1 cellular context compared by ENCODE assay signal in genomic region chr9:137069508-137070071, GRCh38.
TF ChIP-seq lines count a peak whose summit lies in the region.

No MANE protein-coding gene starts in this region.

TF ChIP-seq in endothelial cell of umbilical vein, 7 proteins besides CTCF, POLR2A, EP300 and RAD21:
- TF ChIP-seq EZH2 (IDR thresholded peaks at IDR 0.05; ENCODE audit: borderline replicate concordance, low read depth, low read length, severe bottlenecking) (no peak), POLR2AphosphoS5 (IDR thresholded peaks at IDR 0.05; ENCODE audit: insufficient read depth, low read depth, low read length) (no peak)
